23 cellular contexts compared by ENCODE assay signal in the genomic region with DNA sequence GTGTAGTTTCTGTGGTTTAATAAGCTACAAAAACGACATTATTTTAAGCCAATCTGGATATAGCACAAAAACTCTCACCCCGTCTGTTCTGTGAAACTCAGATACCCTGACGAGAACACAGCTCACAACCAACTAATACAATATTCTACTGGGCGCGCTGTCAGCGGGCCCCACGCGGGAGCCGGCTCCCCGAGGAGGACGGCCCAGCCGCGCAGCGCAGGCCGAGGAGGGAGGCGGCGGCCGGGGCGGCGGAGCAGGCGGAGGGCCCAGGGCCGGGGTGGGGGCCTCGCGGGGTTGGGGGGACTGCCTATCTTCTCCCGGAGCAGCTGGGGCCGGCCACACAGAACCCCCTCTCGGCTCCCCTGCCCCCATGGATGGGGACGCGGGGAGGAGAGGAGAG.
"Had no signal": no experiment of that assay in that cellular context is flagged by ENCODE, and none has a peak within 500 bp of the region (broad histone marks: within the 10 kb centered on the region; RNA-seq: fewer than 3 reads in every experiment).

No MANE protein-coding gene starts in this region.

- H3K4me1 Mint-ChIP-seq: activated CD4-positive, alpha-beta T cell treated with anti-CD3 and anti-CD28 coated beads, Interleukin-2, amount 10 ng/mL, durations not matched to agents 7 days and 5 days; activated naive CD8-positive, alpha-beta T cell treated with anti-CD3 and anti-CD28 coated beads, Interleukin-2, amount 10 ng/mL, durations not matched to agents 7 days and 5 days had no signal

- FAIRE-seq: RCC 7860 had no signal

- H3K4me3 Mint-ChIP-seq: activated CD4-positive, alpha-beta memory T cell treated with anti-CD3 and anti-CD28 coated beads for 36 hours; activated CD4-positive, alpha-beta T cell treated with anti-CD3 and anti-CD28 coated beads, Interleukin-2, amount 10 ng/mL, durations not matched to agents 7 days and 5 days; activated naive CD8-positive, alpha-beta T cell treated with anti-CD3 and anti-CD28 coated beads, Interleukin-2, amount 10 ng/mL, durations not matched to agents 7 days and 5 days; activated T-cell treated with anti-CD3 and anti-CD28 coated beads, Interleukin-2, amount 50 U/mL, for 4 hours; T-helper 1 cell treated with Interleukin-12 subunit alpha and Interleukin-12 subunit beta and Interleukin-4 antibody, amounts not matched to agents 30 μg/mL and 1 μg/mL, for 36 hours; WTC11 had no signal

- H3K36me3 ChIP-seq: adrenal gland had no signal

- ATAC-seq: activated T-cell treated with anti-CD3 and anti-CD28 coated beads, Interleukin-2, amount 50 U/mL, for 4 hours; PC-3 had no signal

- H3K36me3 Mint-ChIP-seq: activated CD4-positive, alpha-beta memory T cell treated with anti-CD3 and anti-CD28 coated beads for 36 hours; activated naive CD8-positive, alpha-beta T cell treated with anti-CD3 and anti-CD28 coated beads, Interleukin-2, amount 10 ng/mL, durations not matched to agents 7 days and 5 days; WTC11 had no signal

- H3K4me3 ChIP-seq: adrenal gland had no signal

- H3K27ac Mint-ChIP-seq: activated CD4-positive, alpha-beta memory T cell treated with anti-CD3 and anti-CD28 coated beads for 36 hours; activated CD4-positive, alpha-beta T cell treated with anti-CD3 and anti-CD28 coated beads, Interleukin-2, amount 10 ng/mL, durations not matched to agents 7 days and 5 days; activated naive CD8-positive, alpha-beta T cell treated with anti-CD3 and anti-CD28 coated beads, Interleukin-2, amount 10 ng/mL, durations not matched to agents 7 days and 5 days; activated T-helper 2 cell treated with anti-CD3 and anti-CD28 coated beads, Interferon-gamma antibody, Interleukin-2, Interleukin-4, amounts not matched to agents 10 μg/mL and 5 μg/mL and 100 μg/mL, durations not matched to agents 14 hours and 24 hours and 36 hours; T-helper 1 cell treated with Interleukin-12 subunit alpha and Interleukin-12 subunit beta and Interleukin-4 antibody, amounts not matched to agents 30 μg/mL and 1 μg/mL, for 36 hours; WTC11 had no signal

- H3K9me3 ChIP-seq: adrenal gland had no signal

- H3K9me3 Mint-ChIP-seq: activated CD4-positive, alpha-beta memory T cell treated with anti-CD3 and anti-CD28 coated beads for 36 hours; activated CD4-positive, alpha-beta T cell treated with anti-CD3 and anti-CD28 coated beads, Interleukin-2, amount 10 ng/mL, durations not matched to agents 7 days and 5 days; activated naive CD8-positive, alpha-beta T cell treated with anti-CD3 and anti-CD28 coated beads, Interleukin-2, amount 10 ng/mL, durations not matched to agents 7 days and 5 days; activated T-cell treated with anti-CD3 and anti-CD28 coated beads, Interleukin-2, amount 50 U/mL, for 4 hours; activated T-helper 2 cell treated with anti-CD3 and anti-CD28 coated beads, Interferon-gamma antibody, Interleukin-2, Interleukin-4, amounts not matched to agents 10 μg/mL and 5 μg/mL and 100 μg/mL, durations not matched to agents 14 hours and 24 hours and 36 hours; T-helper 1 cell treated with Interleukin-12 subunit alpha and Interleukin-12 subunit beta and Interleukin-4 antibody, amounts not matched to agents 30 μg/mL and 1 μg/mL, for 36 hours; WTC11 had no signal

- DNase-seq: activated CD4-positive, alpha-beta memory T cell treated with anti-CD3 and anti-CD28 coated beads for 36 hours; activated CD4-positive, alpha-beta T cell treated with anti-CD3 and anti-CD28 coated beads for 1 hour; activated CD4-positive, alpha-beta T cell treated with anti-CD3 and anti-CD28 coated beads, Interleukin-2, amount 10 ng/mL, durations not matched to agents 7 days and 5 days; activated CD8-positive, alpha-beta memory T cell treated with anti-CD3 and anti-CD28 coated beads for 24 hours; activated gamma-delta T cell treated with Interleukin-2 at 50 U/mL for 16 hours; activated naive CD4-positive, alpha-beta T cell treated with anti-CD3 and anti-CD28 coated beads, Interleukin-2, amount 50 U/mL, for 16 hours; activated naive CD8-positive, alpha-beta T cell treated with anti-CD3 and anti-CD28 coated beads, Interleukin-2, amount 10 ng/mL, durations not matched to agents 7 days and 5 days; activated T-cell treated with anti-CD3 and anti-CD28 coated beads, Interleukin-2, amount 50 U/mL, for 4 hours; adrenal gland; cerebellar nuclear complex; NCI-H1417; NCI-H1930; NCI-H2171; NCI-H345; NCI-H510A; NCI-H69; NK-92 treated with Interleukin-12 subunit alpha and Interleukin-12 subunit beta, amount 100 ng/mL, for 24 hours; PC-3; SHP77 had no signal
